ENCODE assay signal across 13 cellular contexts in genomic region chr9:132008184-132008781, GRCh38.
DNase-seq lines count a peak whose midpoint lies in the region; ATAC-seq, FAIRE-seq and TF ChIP-seq lines count a peak whose summit lies in the region.
"Had no signal": no experiment of that assay in that cellular context is flagged by ENCODE, and none has a peak within 500 bp of the region (broad histone marks: within the 10 kb centered on the region; RNA-seq: fewer than 3 reads in every experiment).

No MANE protein-coding gene starts in this region.

- H3K79me2 ChIP-seq in keratinocyte (ENCODE audit: control insufficient read depth, insufficient read depth, low read length) (peaks cover 13% of the 10 kb centered on the region), Karpas-422 (ENCODE audit: low read length) (peaks cover 19% of the 10 kb centered on the region)

- H3K4me3 ChIP-seq in brain microvascular endothelial cell (ENCODE audit: low read depth, low read length), result no peak overlapping the region
- H3K4me3 ChIP-seq in keratinocyte (ENCODE audit: control insufficient read depth in 2 of 3, extremely low read depth in 1 of 3, insufficient read depth in 2 of 3, low read depth in 1 of 3, low read length in 3 of 3), result no peak overlapping the region
- no peak overlapping the region for H3K4me3 ChIP-seq in Karpas-422 (ENCODE audit: low read length)
- H3K4me3 ChIP-seq: BLaER1 treated with 17β-estradiol and CSF1 and Interleukin-3, amounts not matched to agents 10 nM and 100 nM; colonic mucosa had no signal

- H3K36me3 ChIP-seq in brain microvascular endothelial cell (replicated peaks) (no peaks in the 10 kb centered on the region), keratinocyte (ENCODE audit: control insufficient read depth in 2 of 2, extremely low read depth in 1 of 2, insufficient read depth in 2 of 2, low read length in 2 of 2) (peaks cover 2 to 6% of the 10 kb centered on the region in 2 experiments), Karpas-422 (ENCODE audit: insufficient read depth, low read length) (no peaks in the 10 kb centered on the region)
- H3K36me3 ChIP-seq: colonic mucosa had no signal

- H3K9ac ChIP-seq in keratinocyte (ENCODE audit: control insufficient read depth, extremely low read depth, insufficient read depth, low read length) (peak overlapping the region; percentile 13), Karpas-422 (ENCODE audit: low read length) (no peak overlapping the region)
- H3K9ac ChIP-seq: BLaER1 treated with 17β-estradiol and CSF1 and Interleukin-3, amounts not matched to agents 10 nM and 100 nM had no signal

- DNase-seq in COLO829 (ENCODE audit: low spot score), result peak; percentile 43
- peak; percentile 85 for DNase-seq in M059J (ENCODE audit: low read depth)
- peak; percentile 39 for DNase-seq in brain microvascular endothelial cell
- peak; percentile 76 for DNase-seq in keratinocyte (ENCODE audit: low read depth, low spot score)
- DNase-seq in frontal cortex (ENCODE audit: low spot score in 2 of 2), result no peak
- DNase-seq in central memory CD4-positive, alpha-beta T cell, result no peak
- DNase-seq in Karpas-422, result no peak
- DNase-seq: activated CD4-positive, alpha-beta T cell treated with anti-CD3 and anti-CD28 coated beads, Interleukin-2, amount 50 U/mL, for 48 hours; activated naive CD4-positive, alpha-beta T cell treated with Interleukin-2 at 50 U/mL for 16 hours; colonic mucosa; NCI-H1417 treated with DMSO at 0.1 percent for 48 hours had no signal

- in situ Hi-C loops in brain microvascular endothelial cell (cut with HindIII; ENCODE audit: low pct_ligation_motif_present, low sequenced_read_pairs), result no loop called here

- no peaks in the 10 kb centered on the region for H3K9me2 ChIP-seq in Karpas-422 (replicated peaks; ENCODE audit: insufficient read depth, low read length)

- no peak for ATAC-seq in GM18873 (IDR thresholded peaks at IDR 0.05; ENCODE audit: low FRiP score, unreplicated experiment)

- no peak overlapping the region for H2AFZ ChIP-seq in keratinocyte (ENCODE audit: control insufficient read depth, low read length)
- H2AFZ ChIP-seq in Karpas-422 (ENCODE audit: low read length), result no peak overlapping the region

- H3K9me3 ChIP-seq in keratinocyte (ENCODE audit: control insufficient read depth, low read depth, low read length), result no peaks in the 10 kb centered on the region
- no peaks in the 10 kb centered on the region for H3K9me3 ChIP-seq in Karpas-422 (ENCODE audit: low read length)
- H3K9me3 ChIP-seq: BLaER1 treated with 17β-estradiol and CSF1 and Interleukin-3, amounts not matched to agents 10 nM and 100 nM; colonic mucosa had no signal

- FAIRE-seq in keratinocyte (lab: Jason Lieb, UNC) (peak; percentile 20), frontal cortex (lab: Jason Lieb, UNC) (no peak)

- H3K4me2 ChIP-seq in keratinocyte (ENCODE audit: control insufficient read depth, extremely low read depth, insufficient read depth, low read depth, low read length) (peak overlapping the region; percentile 73), Karpas-422 (ENCODE audit: low read depth, low read length, poor library complexity, severe bottlenecking) (no peak overlapping the region)
- H3K4me2 ChIP-seq: BLaER1 treated with 17β-estradiol and CSF1 and Interleukin-3, amounts not matched to agents 10 nM and 100 nM had no signal

- H3K4me1 ChIP-seq in keratinocyte (ENCODE audit: control insufficient read depth, extremely low read depth, insufficient read depth, low read length), result peaks cover 48% of the 10 kb centered on the region
- no peaks in the 10 kb centered on the region for H3K4me1 ChIP-seq in Karpas-422 (ENCODE audit: low read length)
- H3K4me1 ChIP-seq: colonic mucosa had no signal

- H4K20me1 ChIP-seq in keratinocyte (ENCODE audit: control insufficient read depth, extremely low read depth, insufficient read depth, low read length) (no peaks in the 10 kb centered on the region), Karpas-422 (ENCODE audit: insufficient read depth, low read depth, low read length) (0 out of 2 replicates have a peak, but pooled peaks cover 8% of the 10 kb centered on the region)

- H3K9me1 ChIP-seq in keratinocyte (ENCODE audit: control insufficient read depth, extremely low read depth, insufficient read depth, low read length), result no peaks in the 10 kb centered on the region

- H3K27me3 ChIP-seq in brain microvascular endothelial cell (replicated peaks) (no peaks in the 10 kb centered on the region), keratinocyte (ENCODE audit: control insufficient read depth, extremely low read depth, insufficient read depth, low read length) (no peaks in the 10 kb centered on the region), Karpas-422 (ENCODE audit: low read length) (no peaks in the 10 kb centered on the region)
- H3K27me3 ChIP-seq: BLaER1 treated with 17β-estradiol and CSF1 and Interleukin-3, amounts not matched to agents 10 nM and 100 nM; colonic mucosa had no signal

- TF ChIP-seq CTCF in brain microvascular endothelial cell (IDR thresholded peaks at IDR 0.05; ENCODE audit: low read depth, low read length, missing control alignments), result no peak
- no peak for TF ChIP-seq CTCF in keratinocyte (optimal IDR thresholded peaks at IDR 0.05 in 1 of 3, IDR thresholded peaks at IDR 0.05 in 1 of 3, conservative IDR thresholded peaks at IDR 0.05 in 1 of 3; ENCODE audit: extremely low read depth in 1 of 3, insufficient read depth in 2 of 3, low read length in 3 of 3)

- dilution Hi-C loops in keratinocyte (cut with MboI; ENCODE audit: extremely low pct_ligation_motif_present, low sequenced_read_pairs), result no loop called here

- H3K27ac ChIP-seq in brain microvascular endothelial cell, result peak overlapping the region; percentile 31
- peak overlapping the region; percentile 79 for H3K27ac ChIP-seq in keratinocyte (ENCODE audit: control insufficient read depth, insufficient read depth, low read length)
- no peak overlapping the region for H3K27ac ChIP-seq in Karpas-422 (ENCODE audit: low read length)
- H3K27ac ChIP-seq: BLaER1 treated with 17β-estradiol and CSF1 and Interleukin-3, amounts not matched to agents 10 nM and 100 nM; colonic mucosa had no signal

Comparison
In these comparisons a context has a peak if more than half of its experiments do, and no peak if none do; other contexts are left out.
1. DNase-seq: peak in COLO829 (single experiment), M059J (single experiment), brain microvascular endothelial cell (single experiment) and keratinocyte (single experiment); none in frontal cortex (0 of 2), central memory CD4-positive, alpha-beta T cell (single experiment) and Karpas-422 (single experiment).